9 cellular contexts compared by ENCODE assay signal in genomic region chrX:136577562-136577961, GRCh38. TPM values are rescaled to one million over a fixed set of nuclear protein-coding genes. Genes with fewer than 3 reads are reported as not detected.
DNase-seq lines count a peak whose midpoint lies in the region; ATAC-seq and TF ChIP-seq lines count a peak whose summit lies in the region.
"Had no signal": no experiment of that assay in that cellular context is flagged by ENCODE, and none has a peak within 500 bp of the region (broad histone marks: within the 10 kb centered on the region; RNA-seq: fewer than 3 reads in every experiment).

No MANE protein-coding gene starts in this region.

- no peak for TF ChIP-seq POLR2A in esophagus muscularis mucosa (IDR thresholded peaks at IDR 0.05; ENCODE audit: low read depth)

- intact Hi-C loops in esophagus muscularis mucosa (cut with DNase I): loop anchor here (5.0 kb wide), 1 partner anchor 550 kb away; no protein-coding TSS in a partner anchor

- H3K4me3 ChIP-seq in NT2/D1 (ENCODE audit: insufficient read length, low read depth) (no peak overlapping the region), esophagus muscularis mucosa (no peak overlapping the region), neural cell (ENCODE audit: low read length) (no peak overlapping the region)
- H3K4me3 ChIP-seq: SK-N-MC had no signal

- no peaks in the 10 kb centered on the region for H3K9me3 ChIP-seq in NT2/D1 (ENCODE audit: insufficient read depth, low read length)
- H3K9me3 ChIP-seq in esophagus muscularis mucosa: no peaks in the 10 kb centered on the region
- H3K9me3 ChIP-seq in neural cell (ENCODE audit: low read length): no peaks in the 10 kb centered on the region

- DNase-seq in COLO668 (lab: John Stamatoyannopoulos, UW; ENCODE audit: unreplicated experiment) (peak; percentile 11), NT2/D1 (ENCODE audit: low read depth, low spot score) (peak; percentile 16), activated T-cell treated with anti-CD3 and anti-CD28 coated beads for 4 hours (peak; percentile 50), esophagus muscularis mucosa (ENCODE audit: extremely low spot score) (no peak), stromal cell of bone marrow (ENCODE audit: low read depth) (peak; percentile 20)

- H3K27me3 ChIP-seq in NT2/D1 (ENCODE audit: insufficient read depth, insufficient read length): no peaks in the 10 kb centered on the region
- peaks cover 0 to 7% (median 0%) of the 10 kb centered on the region in 4 donors for H3K27me3 ChIP-seq in esophagus muscularis mucosa
- no peaks in the 10 kb centered on the region for H3K27me3 ChIP-seq in neural cell (ENCODE audit: insufficient read depth, low read depth, low read length)

- H3K36me3 ChIP-seq in NT2/D1 (ENCODE audit: insufficient read depth, insufficient read length, low read length): no peaks in the 10 kb centered on the region
- H3K36me3 ChIP-seq in esophagus muscularis mucosa: no peaks in the 10 kb centered on the region
- no peaks in the 10 kb centered on the region for H3K36me3 ChIP-seq in neural cell (ENCODE audit: insufficient read depth, low read length)

- no peak for TF ChIP-seq EP300 in esophagus muscularis mucosa (IDR thresholded peaks at IDR 0.05)
- no peak for TF ChIP-seq EP300 in neural cell (conservative IDR thresholded peaks at IDR 0.05; ENCODE audit: poor library complexity, severe bottlenecking)

- no peaks in the 10 kb centered on the region for H3K4me1 ChIP-seq in NT2/D1 (ENCODE audit: insufficient read depth, insufficient read length)
- H3K4me1 ChIP-seq in esophagus muscularis mucosa: peaks cover 0 to 4% (median 0%) of the 10 kb centered on the region in 4 donors

- H3F3A ChIP-seq in neural cell (ENCODE audit: insufficient read depth, low read length, poor library complexity, severe bottlenecking): no peaks in the 10 kb centered on the region

- TF ChIP-seq CTCF in esophagus muscularis mucosa (IDR thresholded peaks at IDR 0.05) (peak; percentile 53 to 63 (median 60)), neural cell (IDR thresholded peaks at IDR 0.05; ENCODE audit: poor library complexity, severe bottlenecking) (peak; percentile 70)

- WGBS in esophagus muscularis mucosa: 11% methylated on average over 6 of the region's 6 CpGs

- H3K9me2 ChIP-seq in neural cell (ENCODE audit: insufficient read depth, low read length): no peaks in the 10 kb centered on the region

- ATAC-seq in GM19372 (IDR thresholded peaks at IDR 0.05; ENCODE audit: low read depth, unreplicated experiment) (peak; percentile 72), HG03460 (IDR thresholded peaks at IDR 0.05; ENCODE audit: unreplicated experiment) (peak; percentile 88)

- H3K27ac ChIP-seq in esophagus muscularis mucosa (replicated peaks in 1 of 4) (no peak overlapping the region), neural cell (ENCODE audit: low read length) (no peak overlapping the region)
- H3K27ac ChIP-seq: SK-N-MC had no signal

- H4K20me1 ChIP-seq in neural cell (ENCODE audit: insufficient read depth): no peaks in the 10 kb centered on the region

- H2AFZ ChIP-seq in neural cell (ENCODE audit: low read depth, low read length): no peak overlapping the region

- peak; percentile 63 for TF ChIP-seq RAD21 in neural cell (conservative IDR thresholded peaks at IDR 0.05)

- H3K9ac ChIP-seq in NT2/D1 (ENCODE audit: insufficient read length, low read depth) (no peak overlapping the region), neural cell (ENCODE audit: low read length) (no peak overlapping the region)

- no peaks in the 10 kb centered on the region for H3K79me2 ChIP-seq in neural cell (replicated peaks; ENCODE audit: insufficient read depth, low read length)

- no peak overlapping the region for H3K4me2 ChIP-seq in neural cell (ENCODE audit: low read length)

TF ChIP-seq in neural cell, 6 proteins besides CTCF, POLR2A, EP300 and RAD21:
- TF ChIP-seq SMC3 (conservative IDR thresholded peaks at IDR 0.05; ENCODE audit: poor library complexity) (peak; percentile 68), EZH2 (IDR thresholded peaks at IDR 0.05; ENCODE audit: borderline replicate concordance, insufficient read depth, low read length, poor library complexity, severe bottlenecking) (no peak)

RNA-seq across cellular contexts. Expression of gene VGLL1, which starts 45.5 kb away (rescaled TPM):
- total RNA-seq in esophagus muscularis mucosa: not detected
- not detected in 2 replicates for polyA plus RNA-seq in neural cell
- polyA minus RNA-seq in neural cell: not detected in 2 replicates
